ENCODE assay signal across 11 cellular contexts in genomic region chr9:120918931-120919638, GRCh38. TPM values are rescaled to one million over a fixed set of nuclear protein-coding genes. Genes with fewer than 3 reads are reported as not detected.
DNase-seq lines count a peak whose midpoint lies in the region; ATAC-seq, FAIRE-seq and TF ChIP-seq lines count a peak whose summit lies in the region.
"Had no signal": no experiment of that assay in that cellular context is flagged by ENCODE, and none has a peak within 500 bp of the region (broad histone marks: within the 10 kb centered on the region; RNA-seq: fewer than 3 reads in every experiment).

No MANE protein-coding gene starts in this region.

- H3K27me3 ChIP-seq in cardiac muscle cell (no peaks in the 10 kb centered on the region), skeletal muscle tissue (ENCODE audit: control insufficient read depth in 3 of 3, insufficient read depth in 3 of 3, low read length in 3 of 3) (no peaks in the 10 kb centered on the region)

- H3K9ac ChIP-seq in skeletal muscle tissue (ENCODE audit: low read depth in 1 of 3, low read length in 3 of 3), result no peak overlapping the region
- H3K9ac ChIP-seq: SK-N-SH had no signal

- DNase-seq in GM12891 (ENCODE audit: insufficient read length, low spot score) (no peak), cardiac muscle cell (ENCODE audit: low read depth in 1 of 2, low spot score in 1 of 2) (peak in 1 of 2 donors; percentile 67), NCI-H2107 (lab: John Stamatoyannopoulos, UW) (no peak)
- DNase-seq in activated T-cell treated with anti-CD3 and anti-CD28 coated beads, Interleukin-2, amount 50 U/mL, for 4 hours, result peak; percentile 27
- DNase-seq in NK-92 treated with Interleukin-12 subunit alpha and Interleukin-12 subunit beta, amount 100 ng/mL, for 24 hours (lab: John Stamatoyannopoulos, UW), result no peak
- DNase-seq in stimulated activated CD4-positive, alpha-beta T cell treated with anti-CD3 and anti-CD28 coated beads, Interleukin-2, amount 100 ng/mL, for 48 hours, result no peak
- DNase-seq: cerebellar nuclear complex; SK-N-SH; stimulated activated CD4-positive, alpha-beta T cell treated with anti-CD3 and anti-CD28 coated beads, Interleukin-4, amount 100 ng/mL, for 1 hour had no signal

- H3K4me1 Mint-ChIP-seq in activated T-cell treated with anti-CD3 and anti-CD28 coated beads, Interleukin-2, amount 50 U/mL, for 4 hours (ENCODE audit: low read depth), result peaks cover 81% of the 10 kb centered on the region

- H3K4me3 ChIP-seq in cardiac muscle cell (no peak overlapping the region), skeletal muscle tissue (ENCODE audit: low read length in 3 of 3) (no peak overlapping the region)

- H3K9me3 Mint-ChIP-seq in activated T-cell treated with anti-CD3 and anti-CD28 coated beads, Interleukin-2, amount 50 U/mL, for 4 hours, result no peaks in the 10 kb centered on the region

- ATAC-seq in activated T-cell treated with anti-CD3 and anti-CD28 coated beads, Interleukin-2, amount 50 U/mL, for 4 hours, result no peak
- ATAC-seq in GM21737 (IDR thresholded peaks at IDR 0.05; ENCODE audit: unreplicated experiment), result no peak

- no peaks in the 10 kb centered on the region for H3K27me3 Mint-ChIP-seq in activated T-cell treated with anti-CD3 and anti-CD28 coated beads, Interleukin-2, amount 50 U/mL, for 4 hours (ENCODE audit: low read depth)

- peak overlapping the region; percentile 93 for H3K4me3 Mint-ChIP-seq in activated T-cell treated with anti-CD3 and anti-CD28 coated beads, Interleukin-2, amount 50 U/mL, for 4 hours

- peaks cover 37% of the 10 kb centered on the region for H3K4me1 ChIP-seq in cardiac muscle cell (ENCODE audit: low read depth)
- peaks cover 21 to 29% (median 28%) of the 10 kb centered on the region in 3 donors for H3K4me1 ChIP-seq in skeletal muscle tissue (ENCODE audit: control insufficient read depth in 3 of 3, insufficient read depth in 3 of 3, low read length in 3 of 3)

- H3K36me3 Mint-ChIP-seq in activated T-cell treated with anti-CD3 and anti-CD28 coated beads, Interleukin-2, amount 50 U/mL, for 4 hours (ENCODE audit: insufficient read depth), result peaks cover 77% of the 10 kb centered on the region

- TF ChIP-seq POLR2A in GM12891 (IDR thresholded peaks at IDR 0.05; ENCODE audit: low read depth, low read length), result no peak

- no peak for FAIRE-seq in GM12891 (lab: Jason Lieb, UNC)

- no peaks in the 10 kb centered on the region for H3K36me3 ChIP-seq in cardiac muscle cell
- peaks cover 0 to 2% (median 2%) of the 10 kb centered on the region in 3 donors for H3K36me3 ChIP-seq in skeletal muscle tissue (ENCODE audit: control insufficient read depth in 3 of 3, insufficient read depth in 3 of 3, low read length in 3 of 3)

- no peak for TF ChIP-seq CTCF in cardiac muscle cell (IDR thresholded peaks at IDR 0.05; ENCODE audit: low read depth, low read length)

- no peaks in the 10 kb centered on the region for H3K9me3 ChIP-seq in cardiac muscle cell (ENCODE audit: low read depth)
- no peaks in the 10 kb centered on the region for H3K9me3 ChIP-seq in skeletal muscle tissue (ENCODE audit: control insufficient read depth in 3 of 3, low read length in 3 of 3)
- H3K9me3 ChIP-seq: SK-N-SH had no signal

- peak overlapping the region; percentile 94 for H3K27ac ChIP-seq in cardiac muscle cell
- peak overlapping the region; percentile 54 for H3K27ac ChIP-seq in skeletal muscle tissue (ENCODE audit: low read depth, low read length)

TF ChIP-seq in GM12891, 5 proteins besides CTCF, POLR2A, EP300 and RAD21:
- TF ChIP-seq POLR2AphosphoS5 (IDR thresholded peaks at IDR 0.05; ENCODE audit: low read depth, low read length) (0 out of 2 replicates have a peak, but pooled peaks have one; percentile 28), SPI1 (IDR thresholded peaks at IDR 0.05; ENCODE audit: low read depth, low read length) (no peak)
TF ChIP-seq in GM12891: peak in this region for 1.

RNA-seq across cellular contexts. Expression of gene TRAF1, which starts 7.5 kb away (rescaled TPM):
- 107 TPM for polyA plus RNA-seq in GM12891 (2012; ENCODE audit: low read depth, missing spikeins)
- 100 to 1,000 TPM; 256 to 343 (median 265) TPM for total RNA-seq in activated T-cell treated with anti-CD3 and anti-CD28 coated beads, Interleukin-2, amount 50 U/mL, for 4 hours
- total RNA-seq in cardiac muscle cell, result 4.1 and 7.5 TPM in 2 replicates
- 3.0 and 3.5 TPM in 2 replicates for polyA plus RNA-seq in cardiac muscle cell
- total RNA-seq in skeletal muscle tissue, result 2.1 TPM

RNA-seq across cellular contexts. Expression of gene PHF19, which starts 42.1 kb away (rescaled TPM):
- polyA plus RNA-seq in GM12891 (2012; ENCODE audit: low read depth, missing spikeins), result 65.4 TPM
- total RNA-seq in activated T-cell treated with anti-CD3 and anti-CD28 coated beads, Interleukin-2, amount 50 U/mL, for 4 hours, result 10 to 100 TPM; 59.2 to 75.1 (median 64.8) TPM
- total RNA-seq in cardiac muscle cell (8.9 and 40.0 TPM in 2 replicates), skeletal muscle tissue (14.1 TPM)
- polyA plus RNA-seq in cardiac muscle cell, result 7.1 and 36.8 TPM in 2 replicates

Comparison
In these comparisons a context has a peak if more than half of its experiments do, and no peak if none do; other contexts are left out.
1. RNA of gene TRAF1, which starts 7.5 kb away (total RNA-seq): 256 to 343 TPM in activated T-cell treated with anti-CD3 and anti-CD28 coated beads, Interleukin-2, amount 50 U/mL, for 4 hours; 4.1 to 7.5 TPM in cardiac muscle cell and 2.1 TPM in skeletal muscle tissue (single experiment); every median in the first group is over 10 times any median in the second.